Comparison of ENCODE assay signal across 16 cellular contexts in genomic region chr1:55965981-55966461, GRCh38.
DNase-seq lines count a peak whose midpoint lies in the region; ATAC-seq and TF ChIP-seq lines count a peak whose summit lies in the region.
"Had no signal": no experiment of that assay in that cellular context is flagged by ENCODE, and none has a peak within 500 bp of the region (broad histone marks: within the 10 kb centered on the region; RNA-seq: fewer than 3 reads in every experiment).

No MANE protein-coding gene starts in this region.

- intact Hi-C loops in prostate gland (cut with DNase I), result loop anchor here (5.0 kb wide), 1 partner anchor 389 kb away; no protein-coding TSS in a partner anchor

- ATAC-seq in RWPE2 (ENCODE audit: low read depth) (peak; percentile 99), GM18907 (IDR thresholded peaks at IDR 0.05; ENCODE audit: unreplicated experiment) (no peak)
- ATAC-seq: activated T-helper 17 cell treated with anti-CD3 and anti-CD28 coated beads, Interleukin-2, amount 50 U/mL, for 72 hours; left lung had no signal

- H3K4me1 ChIP-seq in RWPE2 (ENCODE audit: insufficient read depth, poor library complexity, severe bottlenecking) (peaks cover 13% of the 10 kb centered on the region), prostate gland (replicated peaks) (no peaks in the 10 kb centered on the region), Peyer's patch (no peaks in the 10 kb centered on the region)
- H3K4me1 ChIP-seq: left lung had no signal

- H3K4me3 ChIP-seq in RWPE2 (ENCODE audit: severe bottlenecking) (no peak overlapping the region), fibroblast of the aortic adventitia (ENCODE audit: low read depth, low read length) (no peak overlapping the region), prostate gland (no peak overlapping the region), Peyer's patch (no peak overlapping the region)
- H3K4me3 ChIP-seq: coronary artery, left lung had no signal

- H3K27me3 ChIP-seq in RWPE2 (ENCODE audit: insufficient read depth, poor library complexity, severe bottlenecking) (no peaks in the 10 kb centered on the region), prostate gland (replicated peaks; ENCODE audit: insufficient read depth) (no peaks in the 10 kb centered on the region), Peyer's patch (no peaks in the 10 kb centered on the region)
- H3K27me3 ChIP-seq: left lung had no signal

- TF ChIP-seq POLR2A in prostate gland (IDR thresholded peaks at IDR 0.05) (no peak), Peyer's patch (IDR thresholded peaks at IDR 0.05) (no peak)

- TF ChIP-seq CTCF in RWPE2 (IDR thresholded peaks at IDR 0.05; ENCODE audit: poor library complexity, severe bottlenecking) (no peak), fibroblast of the aortic adventitia (IDR thresholded peaks at IDR 0.05; ENCODE audit: insufficient read depth, low read length) (no peak), prostate gland (IDR thresholded peaks at IDR 0.05) (no peak), Peyer's patch (IDR thresholded peaks at IDR 0.05) (no peak)

- H3K36me3 ChIP-seq in RWPE2 (ENCODE audit: low read depth) (no peaks in the 10 kb centered on the region), prostate gland (no peaks in the 10 kb centered on the region), Peyer's patch (no peaks in the 10 kb centered on the region)
- H3K36me3 ChIP-seq: left lung had no signal

- 5% methylated on average over 5 of the region's 5 CpGs for WGBS in prostate gland

- DNase-seq in GM03348 (ENCODE audit: low spot score), result peak; percentile 8
- DNase-seq in RWPE2 (ENCODE audit: low spot score), result no peak
- DNase-seq in fibroblast of the aortic adventitia (ENCODE audit: low read depth), result peak; percentile 18
- peak; percentile 11 for DNase-seq in prostate gland (ENCODE audit: low spot score)
- no peak for DNase-seq in anterior cingulate cortex (lab: John Stamatoyannopoulos, UW)
- no peak for DNase-seq in Peyer's patch
- DNase-seq in NCI-H774 (lab: John Stamatoyannopoulos, UW), result no peak
- DNase-seq: activated CD8-positive, alpha-beta memory T cell treated with anti-CD3 and anti-CD28 coated beads for 24 hours; amniotic stem cell; left lung; NCI-H1930; NCI-H524; SW 1271 had no signal

- H3K27ac ChIP-seq in RWPE2 (ENCODE audit: poor library complexity, severe bottlenecking), result peak overlapping the region; percentile 49
- peak overlapping the region; percentile 48 to 50 for H3K27ac ChIP-seq in prostate gland
- no peak overlapping the region for H3K27ac ChIP-seq in Peyer's patch
- H3K27ac ChIP-seq: coronary artery, left lung had no signal

- H3K9me3 ChIP-seq in RWPE2 (ENCODE audit: severe bottlenecking) (no peaks in the 10 kb centered on the region), prostate gland (no peaks in the 10 kb centered on the region), Peyer's patch (no peaks in the 10 kb centered on the region)
- H3K9me3 ChIP-seq: left lung had no signal

Comparison
In these comparisons a context has a peak if more than half of its experiments do, and no peak if none do; other contexts are left out.
1. DNase-seq: peak in GM03348 (single experiment), fibroblast of the aortic adventitia (single experiment) and prostate gland (single experiment); none in RWPE2 (single experiment), anterior cingulate cortex (0 of 58), Peyer's patch (0 of 3) and NCI-H774 (single experiment).
2. H3K27ac ChIP-seq: peak in RWPE2 (single experiment) and prostate gland (2 of 2); none in Peyer's patch (0 of 4).